8 cellular contexts compared by ENCODE assay signal in genomic region chr19:6065685-6066365, GRCh38. TPM values are rescaled to one million over a fixed set of nuclear protein-coding genes. Genes with fewer than 3 reads are reported as not detected.
DNase-seq lines count a peak whose midpoint lies in the region; ATAC-seq and TF ChIP-seq lines count a peak whose summit lies in the region.

No MANE protein-coding gene starts in this region.

- peaks cover 36% of the 10 kb centered on the region for H3K4me1 Mint-ChIP-seq in activated naive CD4-positive, alpha-beta T cell treated with anti-CD3 and anti-CD28 coated beads, Interleukin-2, amount 10 ng/mL, durations not matched to agents 7 days and 5 days
- peaks cover 27% of the 10 kb centered on the region for H3K4me1 Mint-ChIP-seq in mesothelial cell of epicardium
- H3K4me1 Mint-ChIP-seq in stimulated activated effector memory CD8-positive, alpha-beta T cell treated with anti-CD3 and anti-CD28 coated beads, Interleukin-12 subunit alpha, Interleukin-12 subunit beta, amount 100 ng/mL, for 72 hours: peaks cover 73% of the 10 kb centered on the region

- H2AFZ ChIP-seq in mammary epithelial cell (ENCODE audit: low read depth, low read length): no peak overlapping the region

- H3K27me3 ChIP-seq in mammary epithelial cell (ENCODE audit: insufficient read depth, low read length): no peaks in the 10 kb centered on the region

- no peak overlapping the region for H3K27ac Mint-ChIP-seq in activated naive CD4-positive, alpha-beta T cell treated with anti-CD3 and anti-CD28 coated beads, Interleukin-2, amount 10 ng/mL, durations not matched to agents 7 days and 5 days
- H3K27ac Mint-ChIP-seq in mesothelial cell of epicardium: peak overlapping the region; percentile 94
- H3K27ac Mint-ChIP-seq in stimulated activated effector memory CD8-positive, alpha-beta T cell treated with anti-CD3 and anti-CD28 coated beads, Interleukin-12 subunit alpha, Interleukin-12 subunit beta, amount 100 ng/mL, for 72 hours: peak overlapping the region; percentile 83

- H3K79me2 ChIP-seq in mammary epithelial cell (ENCODE audit: insufficient read depth, low read length): peaks cover 23% of the 10 kb centered on the region

- CTCF ChIA-PET in activated naive CD4-positive, alpha-beta T cell treated with anti-CD3 and anti-CD28 coated beads, Interleukin-2, amount 10 ng/mL, durations not matched to agents 7 days and 5 days (lab: Charles Lee): no interaction called here
- CTCF ChIA-PET in mammary epithelial cell (lab: Charles Lee; ENCODE audit: low non-redundant PET): no interaction called here

- no TSS peak for BruUV-seq in mammary epithelial cell (replicated peaks; lab: Mats Ljungman, UMichigan)

- peak overlapping the region; percentile 77 for H3K27ac ChIP-seq in mammary epithelial cell (ENCODE audit: insufficient read depth, low read depth, low read length)

- peaks cover 8% of the 10 kb centered on the region for H3K9me3 Mint-ChIP-seq in activated naive CD4-positive, alpha-beta T cell treated with anti-CD3 and anti-CD28 coated beads, Interleukin-2, amount 10 ng/mL, durations not matched to agents 7 days and 5 days
- H3K9me3 Mint-ChIP-seq in mesothelial cell of epicardium: peaks cover 10% of the 10 kb centered on the region
- peaks cover 6% of the 10 kb centered on the region for H3K9me3 Mint-ChIP-seq in stimulated activated effector memory CD8-positive, alpha-beta T cell treated with anti-CD3 and anti-CD28 coated beads, Interleukin-12 subunit alpha, Interleukin-12 subunit beta, amount 100 ng/mL, for 72 hours

- no peak overlapping the region for H3K4me3 Mint-ChIP-seq in activated naive CD4-positive, alpha-beta T cell treated with anti-CD3 and anti-CD28 coated beads, Interleukin-2, amount 10 ng/mL, durations not matched to agents 7 days and 5 days
- H3K4me3 Mint-ChIP-seq in mesothelial cell of epicardium: no peak overlapping the region
- peak overlapping the region; percentile 11 for H3K4me3 Mint-ChIP-seq in stimulated activated effector memory CD8-positive, alpha-beta T cell treated with anti-CD3 and anti-CD28 coated beads, Interleukin-12 subunit alpha, Interleukin-12 subunit beta, amount 100 ng/mL, for 72 hours

- DNase-seq in activated naive CD4-positive, alpha-beta T cell treated with Interleukin-2 at 50 U/mL for 16 hours: peak; percentile 70
- no peak for DNase-seq in activated naive CD4-positive, alpha-beta T cell treated with anti-CD3 and anti-CD28 coated beads, Interleukin-2, amount 10 ng/mL, durations not matched to agents 7 days and 5 days
- peak; percentile 53 for DNase-seq in T-helper 9 cell
- no peak for DNase-seq in mammary epithelial cell
- no peak for DNase-seq in mesothelial cell of epicardium (ENCODE audit: low spot score in 2 of 2, unreplicated experiment in 2 of 2)
- no peak for DNase-seq in stimulated activated effector memory CD8-positive, alpha-beta T cell treated with anti-CD3 and anti-CD28 coated beads, Interleukin-12 subunit alpha, Interleukin-12 subunit beta, amount 100 ng/mL, for 72 hours (ENCODE audit: low spot score in 2 of 2)
- DNase-seq in amniotic stem cell (lab: John Stamatoyannopoulos, UW): no peak
- no peak for DNase-seq in effector CD8-positive, alpha-beta T cell (lab: John Stamatoyannopoulos, UW)

- no peak overlapping the region for H3K4me3 ChIP-seq in mammary epithelial cell (replicated peaks in 1 of 3; ENCODE audit: insufficient read depth in 1 of 3, low read depth in 2 of 3, low read length in 3 of 3)

- peaks cover 55% of the 10 kb centered on the region for H3K4me1 ChIP-seq in mammary epithelial cell (ENCODE audit: insufficient read depth, low read length)

- in situ Hi-C loops in mammary epithelial cell (cut with MboI; ENCODE audit: low sequenced_read_pairs in 2 of 2): no loop called here

- WGBS in mammary epithelial cell (ENCODE audit: low coverage, missing lambda C conversion rate): 38% methylated on average over 8 of the region's 16 CpGs

- no peaks in the 10 kb centered on the region for H3K9me3 ChIP-seq in mammary epithelial cell (replicated peaks; ENCODE audit: insufficient read depth, low read length)

- H3K4me2 ChIP-seq in mammary epithelial cell (ENCODE audit: insufficient read depth, low read depth, low read length): no peak overlapping the region

- peak overlapping the region; percentile 70 for H3K9ac ChIP-seq in mammary epithelial cell (ENCODE audit: insufficient read depth, low read length)

- peaks cover 5% of the 10 kb centered on the region for H3K36me3 Mint-ChIP-seq in activated naive CD4-positive, alpha-beta T cell treated with anti-CD3 and anti-CD28 coated beads, Interleukin-2, amount 10 ng/mL, durations not matched to agents 7 days and 5 days
- H3K36me3 Mint-ChIP-seq in mesothelial cell of epicardium: no peaks in the 10 kb centered on the region
- H3K36me3 Mint-ChIP-seq in stimulated activated effector memory CD8-positive, alpha-beta T cell treated with anti-CD3 and anti-CD28 coated beads, Interleukin-12 subunit alpha, Interleukin-12 subunit beta, amount 100 ng/mL, for 72 hours: peaks cover 22% of the 10 kb centered on the region

- dilution Hi-C loops in mammary epithelial cell (cut with HindIII; ENCODE audit: low sequenced_read_pairs): no loop called here

- peak; percentile 69 for ATAC-seq in stimulated activated effector memory CD8-positive, alpha-beta T cell treated with anti-CD3 and anti-CD28 coated beads, Interleukin-12 subunit alpha, Interleukin-12 subunit beta, amount 100 ng/mL, for 72 hours

- TF ChIP-seq CTCF in mammary epithelial cell (conservative IDR thresholded peaks at IDR 0.05 in 1 of 2, IDR thresholded peaks at IDR 0.05 in 1 of 2; ENCODE audit: extremely low read depth in 1 of 2, insufficient read depth in 1 of 2, low read depth in 1 of 2, low read length in 2 of 2) (no peak), mesothelial cell of epicardium (IDR thresholded peaks at IDR 0.05; ENCODE audit: unreplicated experiment) (no peak)

- H3K27me3 Mint-ChIP-seq in activated naive CD4-positive, alpha-beta T cell treated with anti-CD3 and anti-CD28 coated beads, Interleukin-2, amount 10 ng/mL, durations not matched to agents 7 days and 5 days: peaks cover 37% of the 10 kb centered on the region
- peaks cover 29% of the 10 kb centered on the region for H3K27me3 Mint-ChIP-seq in mesothelial cell of epicardium (ENCODE audit: low read depth)

- intact Hi-C loops in mammary epithelial cell (cut with micrococcal nuclease): no loop called here

- no peaks in the 10 kb centered on the region for H4K20me1 ChIP-seq in mammary epithelial cell (ENCODE audit: insufficient read depth, low read length)

- H3K36me3 ChIP-seq in mammary epithelial cell (ENCODE audit: insufficient read depth, low read length): no peaks in the 10 kb centered on the region

RNA-seq across cellular contexts. Expression of gene RFX2, which starts 44.5 kb away (rescaled TPM):
- total RNA-seq in mammary epithelial cell: 10 to 100 TPM in 1 of 2 donors, 1 to 10 TPM in 1; 6.5 to 15.6 TPM
- polyA plus RNA-seq in mammary epithelial cell: 8.2 TPM
- polyA minus RNA-seq in mammary epithelial cell: 48.1 TPM
- total RNA-seq in mesothelial cell of epicardium: 6.5 to 8.4 TPM (median 7.3 TPM) in 3 replicates

Comparison
In these comparisons a context has a peak if more than half of its experiments do, and no peak if none do; other contexts are left out.
1. DNase-seq: peak in activated naive CD4-positive, alpha-beta T cell treated with Interleukin-2 at 50 U/mL for 16 hours (single experiment) and T-helper 9 cell (single experiment); none in activated naive CD4-positive, alpha-beta T cell treated with anti-CD3 and anti-CD28 coated beads, Interleukin-2, amount 10 ng/mL, durations not matched to agents 7 days and 5 days (single experiment), mammary epithelial cell (single experiment), mesothelial cell of epicardium (0 of 2), stimulated activated effector memory CD8-positive, alpha-beta T cell treated with anti-CD3 and anti-CD28 coated beads, Interleukin-12 subunit alpha, Interleukin-12 subunit beta, amount 100 ng/mL, for 72 hours (0 of 2), amniotic stem cell (single experiment) and effector CD8-positive, alpha-beta T cell (single experiment).